In genomic region chr2:58891828-58892366, GRCh38 we compare ENCODE assay signal across 15 cellular contexts.
DNase-seq lines count a peak whose midpoint lies in the region; ATAC-seq and TF ChIP-seq lines count a peak whose summit lies in the region.
"Had no signal": no experiment of that assay in that cellular context is flagged by ENCODE, and none has a peak within 500 bp of the region (broad histone marks: within the 10 kb centered on the region; RNA-seq: fewer than 3 reads in every experiment).

No MANE protein-coding gene starts in this region.

- ATAC-seq in mucosa of descending colon (peak; percentile 11), GM19395 (IDR thresholded peaks at IDR 0.05; ENCODE audit: unreplicated experiment) (no peak)

- TF ChIP-seq CTCF in mucosa of descending colon (IDR thresholded peaks at IDR 0.05) (no peak), PC-9 (conservative IDR thresholded peaks at IDR 0.05) (no peak), suprapubic skin (IDR thresholded peaks at IDR 0.05) (no peak)

- CTCF ChIA-PET in PC-9 (lab: Charles Lee): no interaction called here

- H2AFZ ChIP-seq in PC-9: no peak overlapping the region

- H3F3A ChIP-seq in PC-9 (ENCODE audit: insufficient read depth, low read depth): no peaks in the 10 kb centered on the region

- DNase-seq in DMS153 treated with DMSO at 0.1 percent for 48 hours (lab: John Stamatoyannopoulos, UW; ENCODE audit: unreplicated experiment) (peak; percentile 28), NCI-H146 treated with DMSO at 0.1 percent for 48 hours (lab: John Stamatoyannopoulos, UW; ENCODE audit: unreplicated experiment) (peak; percentile 88), OCI-M1 (lab: John Stamatoyannopoulos, UW) (peak; percentile 43), mucosa of descending colon (no peak), PC-9 (no peak), suprapubic skin (ENCODE audit: low spot score in 2 of 2) (no peak)
- DNase-seq: ACHN; CD4-positive, CD25-positive, alpha-beta regulatory T cell; DND-41; GDM1; GOT3; H9 had no signal

- no peaks in the 10 kb centered on the region for H4K20me1 ChIP-seq in PC-9 (ENCODE audit: insufficient read depth)
- H4K20me1 ChIP-seq: BLaER1 treated with 17β-estradiol and CSF1 and Interleukin-3, amounts not matched to agents 10 nM and 100 nM had no signal

- no peak overlapping the region for H3K4me2 ChIP-seq in PC-9
- H3K4me2 ChIP-seq: BLaER1 treated with 17β-estradiol and CSF1 and Interleukin-3, amounts not matched to agents 10 nM and 100 nM had no signal

- POLR2A ChIA-PET in PC-9 (lab: Charles Lee; ENCODE audit: unreplicated experiment): no interaction called here

- H3K4me3 ChIP-seq in mucosa of descending colon (no peak overlapping the region), PC-9 (no peak overlapping the region), suprapubic skin (no peak overlapping the region)
- H3K4me3 ChIP-seq: BLaER1 treated with 17β-estradiol and CSF1 and Interleukin-3, amounts not matched to agents 10 nM and 100 nM had no signal

- H3K4me1 ChIP-seq in mucosa of descending colon (ENCODE audit: low read depth) (no peaks in the 10 kb centered on the region), PC-9 (replicated peaks; ENCODE audit: insufficient read depth) (no peaks in the 10 kb centered on the region), suprapubic skin (peaks cover 13% of the 10 kb centered on the region)
- H3K4me1 ChIP-seq: BLaER1 treated with 17β-estradiol and CSF1 and Interleukin-3, amounts not matched to agents 10 nM and 100 nM had no signal

- H3K9me2 ChIP-seq in PC-9 (ENCODE audit: insufficient read depth): no peaks in the 10 kb centered on the region

- H3K9me3 ChIP-seq in mucosa of descending colon: no peaks in the 10 kb centered on the region
- H3K9me3 ChIP-seq in PC-9 (ENCODE audit: insufficient read depth, low read depth): no peaks in the 10 kb centered on the region
- H3K9me3 ChIP-seq in suprapubic skin: no peaks in the 10 kb centered on the region
- H3K9me3 ChIP-seq: BLaER1 treated with 17β-estradiol and CSF1 and Interleukin-3, amounts not matched to agents 10 nM and 100 nM had no signal

- 87% methylated on average over 4 of the region's 4 CpGs for WGBS in suprapubic skin

- no peaks in the 10 kb centered on the region for H3K79me2 ChIP-seq in PC-9 (ENCODE audit: low read depth)

- no peak for TF ChIP-seq EP300 in suprapubic skin (IDR thresholded peaks at IDR 0.05)

- TF ChIP-seq POLR2A in suprapubic skin (IDR thresholded peaks at IDR 0.05): no peak

- BruUV-seq in PC-9 (replicated peaks; lab: Mats Ljungman, UMichigan): no TSS peak

- H3K27ac ChIP-seq in PC-9 (no peak overlapping the region), suprapubic skin (no peak overlapping the region)
- H3K27ac ChIP-seq: BLaER1 treated with 17β-estradiol and CSF1 and Interleukin-3, amounts not matched to agents 10 nM and 100 nM; HL-60 had no signal

- intact Hi-C loops in mucosa of descending colon (cut with DNase I, micrococcal nuclease): no loop called here
- intact Hi-C loops in PC-9 (cut with micrococcal nuclease; ENCODE audit: unreplicated experiment): no loop called here

- H3K27me3 ChIP-seq in PC-9 (ENCODE audit: insufficient read depth, low read depth): no peaks in the 10 kb centered on the region; the same call in 1 of the 2 replicates
- H3K27me3 ChIP-seq in suprapubic skin: no peaks in the 10 kb centered on the region
- H3K27me3 ChIP-seq: BLaER1 treated with 17β-estradiol and CSF1 and Interleukin-3, amounts not matched to agents 10 nM and 100 nM had no signal

- H3K36me3 ChIP-seq in mucosa of descending colon (ENCODE audit: low read depth) (no peaks in the 10 kb centered on the region), PC-9 (ENCODE audit: low read depth) (no peaks in the 10 kb centered on the region), suprapubic skin (no peaks in the 10 kb centered on the region)
- H3K36me3 ChIP-seq: BLaER1 treated with 17β-estradiol and CSF1 and Interleukin-3, amounts not matched to agents 10 nM and 100 nM had no signal

Comparison
In these comparisons a context has a peak if more than half of its experiments do, and no peak if none do; other contexts are left out.
1. DNase-seq: peak in DMS153 treated with DMSO at 0.1 percent for 48 hours (single experiment), NCI-H146 treated with DMSO at 0.1 percent for 48 hours (single experiment) and OCI-M1 (single experiment); none in mucosa of descending colon (0 of 3), PC-9 (0 of 2) and suprapubic skin (0 of 2).